In the genomic region with DNA sequence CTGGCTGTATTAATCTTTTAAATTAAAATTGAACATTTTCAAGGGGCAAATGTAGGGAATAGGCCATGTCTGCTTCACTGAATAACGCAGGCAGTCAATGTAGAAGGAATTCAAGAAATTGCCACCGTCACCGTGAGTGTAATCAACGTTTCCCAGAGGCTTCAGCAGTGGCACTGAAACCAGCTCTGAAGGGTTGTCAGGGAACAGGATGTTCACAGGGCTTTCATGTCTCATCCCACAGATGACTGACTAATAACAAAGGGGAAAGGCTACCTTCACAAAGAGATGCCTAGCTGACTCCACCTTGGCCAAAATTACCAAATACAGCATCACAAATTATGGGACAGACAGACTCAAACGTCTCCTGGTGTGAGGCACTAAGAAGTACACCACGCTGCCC, we compare ENCODE assay signal across 26 cellular contexts.
DNase-seq lines count a peak whose midpoint lies in the region; ATAC-seq, FAIRE-seq and TF ChIP-seq lines count a peak whose summit lies in the region.
"Had no signal": no experiment of that assay in that cellular context is flagged by ENCODE, and none has a peak within 500 bp of the region (broad histone marks: within the 10 kb centered on the region; RNA-seq: fewer than 3 reads in every experiment).

No MANE protein-coding gene starts in this region.

- ATAC-seq in activated T-helper 17 cell treated with anti-CD3 and anti-CD28 coated beads, Interleukin-2, amount 50 U/mL, for 72 hours (replicated peaks): peak; percentile 70
- ATAC-seq in GM21381 (IDR thresholded peaks at IDR 0.05; ENCODE audit: unreplicated experiment): no peak
- ATAC-seq in HepG2: no peak
- no peak for ATAC-seq in activated T-cell treated with anti-CD3 and anti-CD28 coated beads, Interleukin-2, amount 50 U/mL, for 4 hours
- ATAC-seq: activated CD4-positive, CD25-positive, alpha-beta regulatory T cell treated with anti-CD3 and anti-CD28 coated beads, Interleukin-2, amount 50 U/mL, for 24 hours; effector memory CD8-positive, alpha-beta T cell; HCT116; T-cell had no signal

- H3K27ac Mint-ChIP-seq in activated T-helper 17 cell treated with anti-CD3 and anti-CD28 coated beads, Interleukin-2, amount 50 U/mL, for 72 hours: no peak overlapping the region
- H3K27ac Mint-ChIP-seq: activated naive CD4-positive, alpha-beta T cell treated with anti-CD3 and anti-CD28 coated beads, Interleukin-2, amount 50 U/mL, for 24 hours; effector memory CD8-positive, alpha-beta T cell; T-cell had no signal

- no peaks in the 10 kb centered on the region for H3K36me3 ChIP-seq in right atrium auricular region
- no peaks in the 10 kb centered on the region for H3K36me3 ChIP-seq in left ventricle myocardium inferior
- no peaks in the 10 kb centered on the region for H3K36me3 ChIP-seq in HepG2 (replicated peaks in 1 of 2; ENCODE audit: control insufficient read depth in 1 of 2, insufficient read depth in 2 of 2, low read length in 2 of 2)
- H3K36me3 ChIP-seq: cardiac muscle cell, esophagus muscularis mucosa, stomach, tibial nerve had no signal

- H3K9me3 ChIP-seq in right atrium auricular region: no peaks in the 10 kb centered on the region
- no peaks in the 10 kb centered on the region for H3K9me3 ChIP-seq in left ventricle myocardium inferior (replicated peaks)
- H3K9me3 ChIP-seq in HepG2 (ENCODE audit: low read length): no peaks in the 10 kb centered on the region
- H3K9me3 ChIP-seq: esophagus muscularis mucosa, stomach had no signal

- 15% methylated on average over 6 of the region's 6 CpGs for WGBS in HepG2 (ENCODE audit: low lambda C conversion rate)

- no peaks in the 10 kb centered on the region for H3K9me3 Mint-ChIP-seq in activated T-helper 17 cell treated with anti-CD3 and anti-CD28 coated beads, Interleukin-2, amount 50 U/mL, for 72 hours
- H3K9me3 Mint-ChIP-seq in activated T-cell treated with anti-CD3 and anti-CD28 coated beads, Interleukin-2, amount 50 U/mL, for 4 hours: no peaks in the 10 kb centered on the region
- H3K9me3 Mint-ChIP-seq: activated naive CD4-positive, alpha-beta T cell treated with anti-CD3 and anti-CD28 coated beads, Interleukin-2, amount 50 U/mL, for 24 hours; effector memory CD8-positive, alpha-beta T cell had no signal

- no peak overlapping the region for H3K27ac ChIP-seq in right atrium auricular region
- H3K27ac ChIP-seq in left ventricle myocardium inferior (replicated peaks): no peak overlapping the region
- H3K27ac ChIP-seq in HepG2 (ENCODE audit: extremely low read length, insufficient read depth, low read length): no peak overlapping the region
- H3K27ac ChIP-seq: cardiac muscle cell, coronary artery, esophagus muscularis mucosa, stomach, tibial nerve had no signal

- H3K4me3 Mint-ChIP-seq in activated T-helper 17 cell treated with anti-CD3 and anti-CD28 coated beads, Interleukin-2, amount 50 U/mL, for 72 hours: no peak overlapping the region
- no peak overlapping the region for H3K4me3 Mint-ChIP-seq in activated T-cell treated with anti-CD3 and anti-CD28 coated beads, Interleukin-2, amount 50 U/mL, for 4 hours
- H3K4me3 Mint-ChIP-seq: activated naive CD4-positive, alpha-beta T cell treated with anti-CD3 and anti-CD28 coated beads, Interleukin-2, amount 50 U/mL, for 24 hours; effector memory CD8-positive, alpha-beta T cell; T-cell had no signal

- no TSS peak for BruUV-seq in HepG2 (replicated peaks; lab: Mats Ljungman, UMichigan)

- in situ Hi-C loops in HepG2 (cut with HindIII; ENCODE audit: extremely low pct_ligation_motif_present, low pct_unique_long_range_greater_than_20kb): no loop called here

- H3K4me1 Mint-ChIP-seq in activated T-helper 17 cell treated with anti-CD3 and anti-CD28 coated beads, Interleukin-2, amount 50 U/mL, for 72 hours: peaks cover 11% of the 10 kb centered on the region
- no peaks in the 10 kb centered on the region for H3K4me1 Mint-ChIP-seq in activated T-cell treated with anti-CD3 and anti-CD28 coated beads, Interleukin-2, amount 50 U/mL, for 4 hours (ENCODE audit: low read depth)
- H3K4me1 Mint-ChIP-seq: activated naive CD4-positive, alpha-beta T cell treated with anti-CD3 and anti-CD28 coated beads, Interleukin-2, amount 50 U/mL, for 24 hours had no signal

- TF ChIP-seq POLR2A in HepG2 (IDR thresholded peaks at IDR 0.05; ENCODE audit: insufficient read depth in 1 of 2, low read depth in 2 of 2, low read length in 2 of 2): no peak

- no peak for TF ChIP-seq EP300 in HepG2 (IDR thresholded peaks at IDR 0.05; ENCODE audit: low read depth in 2 of 2, low read length in 2 of 2)
- TF ChIP-seq EP300 in HepG2 (CRISPR knock-in tag; IDR thresholded peaks at IDR 0.05; ENCODE audit: borderline replicate concordance): no peak

- no peaks in the 10 kb centered on the region for H3K36me3 Mint-ChIP-seq in activated T-helper 17 cell treated with anti-CD3 and anti-CD28 coated beads, Interleukin-2, amount 50 U/mL, for 72 hours (ENCODE audit: low read depth)
- no peaks in the 10 kb centered on the region for H3K36me3 Mint-ChIP-seq in activated T-cell treated with anti-CD3 and anti-CD28 coated beads, Interleukin-2, amount 50 U/mL, for 4 hours (ENCODE audit: insufficient read depth)
- H3K36me3 Mint-ChIP-seq: activated naive CD4-positive, alpha-beta T cell treated with anti-CD3 and anti-CD28 coated beads, Interleukin-2, amount 50 U/mL, for 24 hours; T-cell had no signal

- intact Hi-C loops in left ventricle myocardium inferior (cut with micrococcal nuclease): no loop called here
- intact Hi-C loops in HepG2 (cut with micrococcal nuclease; ENCODE audit: unreplicated experiment): no loop called here

- no peak overlapping the region for H3K4me3 ChIP-seq in right atrium auricular region
- no peak overlapping the region for H3K4me3 ChIP-seq in left ventricle myocardium inferior
- no peak overlapping the region for H3K4me3 ChIP-seq in HepG2 (replicated peaks in 1 of 3; ENCODE audit: insufficient read depth in 1 of 3, low read depth in 2 of 3, low read length in 3 of 3)
- H3K4me3 ChIP-seq: cardiac muscle cell, coronary artery, esophagus muscularis mucosa, stomach, tibial nerve had no signal

- H4K20me1 ChIP-seq in HepG2 (ENCODE audit: insufficient read depth, low read length): no peaks in the 10 kb centered on the region

- no peak overlapping the region for H3K4me2 ChIP-seq in HepG2 (ENCODE audit: low read depth, low read length)

- DNase-seq in right atrium auricular region (ENCODE audit: low spot score): peak; percentile 7
- no peak for DNase-seq in left ventricle myocardium inferior
- peak; percentile 43 for DNase-seq in kidney tubule cell (ENCODE audit: low spot score)
- DNase-seq in HepG2 (ENCODE audit: low spot score): no peak
- no peak for DNase-seq in activated T-cell treated with anti-CD3 and anti-CD28 coated beads, Interleukin-2, amount 50 U/mL, for 4 hours
- DNase-seq: activated CD4-positive, alpha-beta T cell treated with anti-CD3 and anti-CD28 coated beads, Interleukin-2, amount 50 U/mL, for 48 hours; activated CD8-positive, alpha-beta memory T cell treated with anti-CD3 and anti-CD28 coated beads, Interleukin-2, amount 50 U/mL, for 4 hours; DMS79; effector memory CD8-positive, alpha-beta T cell; mesendoderm; MV-4-11; NCI-H1694; NCI-H2171; NCI-H524 treated with DMSO at 0.1 percent for 48 hours; stomach; T-cell had no signal

- H3K79me2 ChIP-seq in HepG2 (ENCODE audit: insufficient read depth, low read length): no peaks in the 10 kb centered on the region

- POLR2A ChIA-PET in HepG2 (lab: Yijun Ruan, JAX): no interaction called here

- no peak overlapping the region for H3K9ac ChIP-seq in HepG2 (ENCODE audit: insufficient read depth, low read depth, low read length)

- no peaks in the 10 kb centered on the region for H3K4me1 ChIP-seq in right atrium auricular region
- no peaks in the 10 kb centered on the region for H3K4me1 ChIP-seq in left ventricle myocardium inferior
- H3K4me1 ChIP-seq in HepG2 (ENCODE audit: insufficient read depth, low read length): no peaks in the 10 kb centered on the region
- H3K4me1 ChIP-seq: esophagus muscularis mucosa, tibial nerve had no signal

- H2AFZ ChIP-seq in HepG2 (ENCODE audit: low read length): no peak overlapping the region

- CTCF ChIA-PET in HepG2 (lab: Yijun Ruan, JAX; ENCODE audit: low intra/inter-chr PET ratio, low total read pairs): no interaction called here

- FAIRE-seq in HepG2 (lab: Jason Lieb, UNC): no peak
- FAIRE-seq: frontal cortex had no signal

- H3K27me3 ChIP-seq in right atrium auricular region (no peaks in the 10 kb centered on the region), left ventricle myocardium inferior (ENCODE audit: low read depth) (peaks cover 83% of the 10 kb centered on the region), HepG2 (ENCODE audit: control insufficient read depth in 1 of 2, insufficient read depth in 2 of 2, low read length in 2 of 2) (no peaks in the 10 kb centered on the region)
- H3K27me3 ChIP-seq: cardiac muscle cell, stomach, tibial nerve had no signal

- TF ChIP-seq RAD21 in HepG2 (CRISPR knock-in tag; IDR thresholded peaks at IDR 0.05): no peak

- TF ChIP-seq CTCF in right atrium auricular region (IDR thresholded peaks at IDR 0.05) (no peak), left ventricle myocardium inferior (IDR thresholded peaks at IDR 0.05; ENCODE audit: borderline replicate concordance) (no peak), HepG2 (CRISPR knock-in tag; IDR thresholded peaks at IDR 0.05) (no peak)

- peaks cover 29% of the 10 kb centered on the region for H3K27me3 Mint-ChIP-seq in activated T-helper 17 cell treated with anti-CD3 and anti-CD28 coated beads, Interleukin-2, amount 50 U/mL, for 72 hours
- H3K27me3 Mint-ChIP-seq in activated T-cell treated with anti-CD3 and anti-CD28 coated beads, Interleukin-2, amount 50 U/mL, for 4 hours (ENCODE audit: low read depth): peaks cover 13% of the 10 kb centered on the region

TF ChIP-seq in HepG2, 621 proteins besides CTCF, POLR2A, EP300 and RAD21 (continues in another document):
- TF ChIP-seq RNF2 (conservative IDR thresholded peaks at IDR 0.05; ENCODE audit: low read depth) (no peak), ZBTB7A (CRISPR knock-in tag; IDR thresholded peaks at IDR 0.05) (no peak), TEAD2 (CRISPR knock-in tag; IDR thresholded peaks at IDR 0.05) (no peak), SIN3A (IDR thresholded peaks at IDR 0.05; ENCODE audit: borderline replicate concordance, low read depth, low read length) (no peak), ARNT2 (CRISPR knock-in tag; IDR thresholded peaks at IDR 0.05; ENCODE audit: low read depth) (no peak)
- TF ChIP-seq, protein P1, sequence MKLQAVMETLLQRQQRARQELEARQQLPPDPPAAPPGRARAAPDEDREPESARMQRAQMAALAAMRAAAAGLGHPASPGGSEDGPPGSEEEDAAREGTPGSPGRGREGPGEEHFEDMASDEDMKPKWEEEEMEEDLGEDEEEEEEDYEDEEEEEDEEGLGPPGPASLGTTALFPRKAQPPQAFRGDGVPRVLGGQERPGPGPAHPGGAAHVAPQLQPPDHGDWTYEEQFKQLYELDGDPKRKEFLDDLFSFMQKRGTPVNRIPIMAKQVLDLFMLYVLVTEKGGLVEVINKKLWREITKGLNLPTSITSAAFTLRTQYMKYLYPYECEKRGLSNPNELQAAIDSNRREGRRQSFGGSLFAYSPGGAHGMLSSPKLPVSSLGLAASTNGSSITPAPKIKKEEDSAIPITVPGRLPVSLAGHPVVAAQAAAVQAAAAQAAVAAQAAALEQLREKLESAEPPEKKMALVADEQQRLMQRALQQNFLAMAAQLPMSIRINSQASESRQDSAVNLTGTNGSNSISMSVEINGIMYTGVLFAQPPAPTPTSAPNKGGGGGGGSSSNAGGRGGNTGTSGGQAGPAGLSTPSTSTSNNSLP (IDR thresholded peaks at IDR 0.05; ENCODE audit: low read depth, low read length): no peak

Comparison
In these comparisons a context has a peak if more than half of its experiments do, and no peak if none do; other contexts are left out.
1. DNase-seq: peak in right atrium auricular region (single experiment) and kidney tubule cell (single experiment); none in left ventricle myocardium inferior (single experiment), HepG2 (single experiment) and activated T-cell treated with anti-CD3 and anti-CD28 coated beads, Interleukin-2, amount 50 U/mL, for 4 hours (single experiment).